ENCODE assay signal across 11 cellular contexts in the genomic region with DNA sequence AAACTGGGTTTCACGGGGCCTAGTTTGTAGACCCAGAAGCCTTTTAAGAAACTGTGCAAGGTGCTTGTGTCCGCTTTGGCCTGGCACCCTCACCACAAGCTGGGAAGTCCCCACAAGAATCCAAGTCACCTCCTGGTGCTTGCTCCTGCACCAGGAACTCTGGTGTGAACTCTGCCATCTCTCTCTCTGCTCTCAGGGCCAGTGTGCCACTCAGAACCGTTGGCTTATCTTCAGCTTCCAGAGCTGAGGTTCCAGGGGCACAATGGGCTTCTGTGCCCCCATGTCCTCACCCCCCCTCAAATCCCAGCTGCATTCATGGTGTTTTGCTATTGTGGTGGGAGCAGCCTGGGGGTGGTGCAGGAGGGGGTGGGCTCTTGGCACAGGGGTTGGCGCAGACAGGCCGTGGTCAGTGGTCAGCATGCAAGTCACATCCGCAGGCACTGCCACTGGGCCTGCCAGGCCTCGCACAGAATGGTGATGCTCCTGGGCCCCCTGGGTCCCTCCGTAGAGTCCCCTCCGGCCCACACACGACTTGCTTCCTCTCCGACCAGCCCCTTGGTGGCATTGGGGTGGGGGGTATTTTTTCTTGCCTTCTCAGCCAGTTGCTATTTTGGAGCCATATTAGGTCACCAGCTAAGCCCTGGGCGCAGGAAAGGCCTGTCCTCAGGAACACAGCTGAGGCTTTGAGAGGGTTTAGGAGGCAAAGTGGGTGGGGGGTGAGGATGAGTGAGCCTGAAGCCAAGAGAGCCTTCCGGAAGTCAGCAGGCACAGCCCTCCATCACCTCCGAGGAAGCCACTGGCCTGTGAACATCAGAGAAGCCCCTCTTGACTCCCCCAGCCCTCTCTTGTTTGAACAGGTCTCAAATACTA. TPM values are rescaled to one million over a fixed set of nuclear protein-coding genes. Genes with fewer than 3 reads are reported as not detected.
A peak's percentile ranks its signal among the peaks of the same experiment; 100 is the strongest.
DNase-seq lines count a peak whose midpoint lies in the region; ATAC-seq and TF ChIP-seq lines count a peak whose summit lies in the region.
"Had no signal": no experiment of that assay in that cellular context is flagged by ENCODE, and none has a peak within 500 bp of the region (broad histone marks: within the 10 kb centered on the region; RNA-seq: fewer than 3 reads in every experiment).

No MANE protein-coding gene starts in this region.

- intact Hi-C loops in upper lobe of right lung (cut with DNase I): no loop called here

- peaks cover 14% of the 10 kb centered on the region for H3K36me3 ChIP-seq in osteoblast (ENCODE audit: insufficient read depth, low read length)
- no peaks in the 10 kb centered on the region for H3K36me3 ChIP-seq in upper lobe of right lung

- H2AFZ ChIP-seq in osteoblast (ENCODE audit: low read length): no peak overlapping the region

- TF ChIP-seq CTCF in fibroblast of villous mesenchyme (IDR thresholded peaks at IDR 0.05; ENCODE audit: insufficient read depth, low read depth, low read length) (no peak), osteoblast (IDR thresholded peaks at IDR 0.05; ENCODE audit: extremely low read depth, low read depth, low read length) (no peak), upper lobe of right lung (IDR thresholded peaks at IDR 0.05) (no peak)

- H4K20me1 ChIP-seq in osteoblast (ENCODE audit: insufficient read depth, low read length): peaks cover 63% of the 10 kb centered on the region

- ATAC-seq in upper lobe of right lung (no peak), HG03342 (IDR thresholded peaks at IDR 0.05; ENCODE audit: unreplicated experiment) (no peak)
- ATAC-seq: HepG2; stimulated activated naive CD8-positive, alpha-beta T cell treated with anti-CD3 and anti-CD28 coated beads, Interleukin-15, amount 100 ng/mL, for 72 hours had no signal

- H3K27me3 ChIP-seq in osteoblast (ENCODE audit: insufficient read depth, low read length): no peaks in the 10 kb centered on the region
- no peaks in the 10 kb centered on the region for H3K27me3 ChIP-seq in upper lobe of right lung

- H3K27ac ChIP-seq in osteoblast (ENCODE audit: low read depth, low read length): no peak overlapping the region
- peak overlapping the region; percentile 3 for H3K27ac ChIP-seq in upper lobe of right lung

- H3K9me3 ChIP-seq in osteoblast (ENCODE audit: low read depth, low read length) (no peaks in the 10 kb centered on the region), upper lobe of right lung (no peaks in the 10 kb centered on the region)

- peaks cover 56% of the 10 kb centered on the region for H3K4me1 ChIP-seq in osteoblast (ENCODE audit: insufficient read depth, low read length)
- H3K4me1 ChIP-seq in upper lobe of right lung: peaks cover 22% of the 10 kb centered on the region

- peaks cover 70% of the 10 kb centered on the region for H3K79me2 ChIP-seq in osteoblast (ENCODE audit: insufficient read depth, low read length)

- peak overlapping the region; percentile 85 for H3K4me2 ChIP-seq in osteoblast (ENCODE audit: insufficient read depth, low read length)

- peak overlapping the region; percentile 79 for H3K4me3 ChIP-seq in fibroblast of villous mesenchyme (ENCODE audit: low read depth, low read length)
- H3K4me3 ChIP-seq in osteoblast (ENCODE audit: insufficient read depth, low read length): peak overlapping the region; percentile 20
- H3K4me3 ChIP-seq in upper lobe of right lung: peak overlapping the region; percentile 86

- DNase-seq in activated effector memory CD4-positive, alpha-beta T cell treated with anti-CD3 and anti-CD28 coated beads, Interleukin-2, amount 50 U/mL, for 16 hours: peak; percentile 45
- no peak for DNase-seq in activated effector memory CD4-positive, alpha-beta T cell treated with Interleukin-2 at 50 U/mL for 16 hours
- DNase-seq in fibroblast of villous mesenchyme (ENCODE audit: low read depth) (no peak), osteoblast (ENCODE audit: insufficient read length, low spot score, missing footprints) (no peak), upper lobe of right lung (peak; percentile 63), kidney tubule cell (ENCODE audit: low spot score) (no peak), UCSD-AML1 (lab: John Stamatoyannopoulos, UW; ENCODE audit: unreplicated experiment) (no peak)
- DNase-seq: NCI-H1694; stimulated activated naive CD8-positive, alpha-beta T cell treated with anti-CD3 and anti-CD28 coated beads, Interleukin-15, amount 100 ng/mL, for 72 hours had no signal

RNA-seq across cellular contexts. Expression of gene ZCCHC24, which starts 3.0 kb away (rescaled TPM):
- total RNA-seq in fibroblast of villous mesenchyme (28.7 and 36.7 TPM in 2 replicates), osteoblast (48.5 and 69.5 TPM in 2 replicates), upper lobe of right lung (32.4 TPM)

Comparison
In these comparisons a context has a peak if more than half of its experiments do, and no peak if none do; other contexts are left out.
1. DNase-seq: peak in activated effector memory CD4-positive, alpha-beta T cell treated with anti-CD3 and anti-CD28 coated beads, Interleukin-2, amount 50 U/mL, for 16 hours (single experiment) and upper lobe of right lung (single experiment); none in activated effector memory CD4-positive, alpha-beta T cell treated with Interleukin-2 at 50 U/mL for 16 hours (single experiment), fibroblast of villous mesenchyme (single experiment), osteoblast (single experiment), kidney tubule cell (single experiment) and UCSD-AML1 (single experiment).
2. H3K4me3 ChIP-seq: peak in every context shown above with its lines; median percentile 86 in upper lobe of right lung; 79 in fibroblast of villous mesenchyme; 20 in osteoblast.